In genomic region chr5:1803192-1803591, GRCh38 we compare ENCODE assay signal across 20 cellular contexts. TPM values are rescaled to one million over a fixed set of nuclear protein-coding genes. Genes with fewer than 3 reads are reported as not detected.
DNase-seq lines count a peak whose midpoint lies in the region; ATAC-seq and TF ChIP-seq lines count a peak whose summit lies in the region.
"Had no signal": no experiment of that assay in that cellular context is flagged by ENCODE, and none has a peak within 500 bp of the region (broad histone marks: within the 10 kb centered on the region; RNA-seq: fewer than 3 reads in every experiment).

No MANE protein-coding gene starts in this region.

- H3K4me1 ChIP-seq in DND-41 (ENCODE audit: insufficient read depth, low read length) = peaks cover 43% of the 10 kb centered on the region

- H3K9me3 ChIP-seq in DND-41 (ENCODE audit: insufficient read depth, low read length, severe bottlenecking) = no peaks in the 10 kb centered on the region
- H3K9me3 ChIP-seq: ascending aorta, SK-N-SH, tibial artery had no signal

- H3K79me2 ChIP-seq in DND-41 (ENCODE audit: insufficient read depth, low read length) = peaks cover 97% of the 10 kb centered on the region

- no peaks in the 10 kb centered on the region for H3K27me3 Mint-ChIP-seq in activated CD4-positive, alpha-beta T cell treated with anti-CD3 and anti-CD28 coated beads, Interleukin-2, amount 10 ng/mL, durations not matched to agents 24 days and 14 days
- no peaks in the 10 kb centered on the region for H3K27me3 Mint-ChIP-seq in activated T-helper 17 cell treated with anti-CD3 and anti-CD28 coated beads, Interleukin-2, amount 50 U/mL, for 72 hours
- no peaks in the 10 kb centered on the region for H3K27me3 Mint-ChIP-seq in nephron (ENCODE audit: low read depth)

- no peaks in the 10 kb centered on the region for H3K9me3 Mint-ChIP-seq in activated CD4-positive, alpha-beta T cell treated with anti-CD3 and anti-CD28 coated beads, Interleukin-2, amount 10 ng/mL, durations not matched to agents 24 days and 14 days
- H3K9me3 Mint-ChIP-seq in activated T-helper 17 cell treated with anti-CD3 and anti-CD28 coated beads, Interleukin-2, amount 50 U/mL, for 72 hours = no peaks in the 10 kb centered on the region
- H3K9me3 Mint-ChIP-seq in nephron = no peaks in the 10 kb centered on the region

- intact Hi-C loops in activated CD4-positive, alpha-beta T cell treated with anti-CD3 and anti-CD28 coated beads, Interleukin-2, amount 10 ng/mL, durations not matched to agents 24 days and 14 days (cut with micrococcal nuclease) = loop anchor here (5.0 kb wide), 1 partner anchor 41 kb away; no protein-coding TSS in a partner anchor

- ATAC-seq in DND-41 (ENCODE audit: insufficient read depth, low read depth) = no peak
- no peak for ATAC-seq in activated T-helper 17 cell treated with anti-CD3 and anti-CD28 coated beads, Interleukin-2, amount 50 U/mL, for 72 hours (replicated peaks)
- no peak for ATAC-seq in HG03097 (IDR thresholded peaks at IDR 0.05; ENCODE audit: low FRiP score, unreplicated experiment)

- peaks cover 62% of the 10 kb centered on the region for H3K36me3 Mint-ChIP-seq in activated CD4-positive, alpha-beta T cell treated with anti-CD3 and anti-CD28 coated beads, Interleukin-2, amount 10 ng/mL, durations not matched to agents 24 days and 14 days (ENCODE audit: low read depth)
- H3K36me3 Mint-ChIP-seq in activated T-helper 17 cell treated with anti-CD3 and anti-CD28 coated beads, Interleukin-2, amount 50 U/mL, for 72 hours (ENCODE audit: low read depth) = peaks cover 74% of the 10 kb centered on the region
- peaks cover 54% of the 10 kb centered on the region for H3K36me3 Mint-ChIP-seq in nephron (ENCODE audit: low read depth)

- peaks cover 54% of the 10 kb centered on the region; the same call in 1 of the 2 replicates for H4K20me1 ChIP-seq in DND-41 (ENCODE audit: insufficient read depth, low read length)

- H3K27ac ChIP-seq in DND-41 (ENCODE audit: low read length) = no peak overlapping the region
- H3K27ac ChIP-seq: ascending aorta, C4-2B, GM23248, tibial artery had no signal

- peak overlapping the region in 1 of 2 experiments; percentile 97; a peak in 1 of 4 replicates for H3K4me3 ChIP-seq in DND-41 (ENCODE audit: low read depth in 1 of 2, low read length in 2 of 2)
- H3K4me3 ChIP-seq: GM23248, tibial artery had no signal

- no peaks in the 10 kb centered on the region for H3K27me3 ChIP-seq in DND-41 (ENCODE audit: insufficient read depth, low read length, poor library complexity)
- H3K27me3 ChIP-seq: ascending aorta, tibial artery had no signal

- H3K4me1 Mint-ChIP-seq in activated CD4-positive, alpha-beta T cell treated with anti-CD3 and anti-CD28 coated beads, Interleukin-2, amount 10 ng/mL, durations not matched to agents 24 days and 14 days = peaks cover 32% of the 10 kb centered on the region
- H3K4me1 Mint-ChIP-seq in activated T-helper 17 cell treated with anti-CD3 and anti-CD28 coated beads, Interleukin-2, amount 50 U/mL, for 72 hours = peaks cover 15% of the 10 kb centered on the region
- H3K4me1 Mint-ChIP-seq in nephron = peaks cover 34% of the 10 kb centered on the region

- no peak for TF ChIP-seq CTCF in DND-41 (IDR thresholded peaks at IDR 0.05; ENCODE audit: borderline replicate concordance, extremely low read depth, low read length, poor library complexity, severe bottlenecking)
- no peak for TF ChIP-seq CTCF in nephron (IDR thresholded peaks at IDR 0.05; ENCODE audit: unreplicated experiment in 3 of 3)

- H3K27ac Mint-ChIP-seq in activated CD4-positive, alpha-beta T cell treated with anti-CD3 and anti-CD28 coated beads, Interleukin-2, amount 10 ng/mL, durations not matched to agents 24 days and 14 days = peak overlapping the region; percentile 58
- H3K27ac Mint-ChIP-seq in activated T-helper 17 cell treated with anti-CD3 and anti-CD28 coated beads, Interleukin-2, amount 50 U/mL, for 72 hours = peak overlapping the region; percentile 81
- H3K27ac Mint-ChIP-seq in nephron = peak overlapping the region in 2 of 3 experiments; percentile 34 to 52

- DNase-seq in activated CD4-positive, alpha-beta T cell treated with anti-CD3 and anti-CD28 coated beads, Interleukin-2, amount 10 ng/mL, durations not matched to agents 24 days and 14 days = no peak
- DNase-seq in activated CD4-positive, alpha-beta T cell treated with anti-CD3 and anti-CD28 coated beads for 1 hour = no peak
- DNase-seq in DND-41 (no peak), NCI-H510A (lab: John Stamatoyannopoulos, UW) (no peak), SW480 (ENCODE audit: low spot score) (no peak)
- DNase-seq: cortex of kidney; GM23248; mesenchymal stem cell; NCI-H2029; NCI-H526; OCI-M1; SK-N-SH; stimulated activated CD4-positive, alpha-beta T cell treated with anti-CD3 and anti-CD28 coated beads, Interleukin-4, amount 100 ng/mL, for 1 hour; stimulated activated CD8-positive, alpha-beta memory T cell treated with anti-CD3 and anti-CD28 coated beads, Interleukin-4, amount 100 ng/mL, for 48 hours had no signal

- peak overlapping the region; percentile 99 for H3K4me2 ChIP-seq in DND-41 (ENCODE audit: insufficient read depth, low read length)
- H3K4me2 ChIP-seq: SK-N-SH had no signal

- no peak overlapping the region for H3K9ac ChIP-seq in DND-41 (ENCODE audit: low read depth, low read length)
- H3K9ac ChIP-seq: GM23248, SK-N-SH had no signal

- peaks cover 65% of the 10 kb centered on the region for H3K36me3 ChIP-seq in DND-41 (ENCODE audit: insufficient read depth, low read length)

- no peak overlapping the region for H2AFZ ChIP-seq in DND-41 (ENCODE audit: low read depth, low read length)
- H2AFZ ChIP-seq: GM23248 had no signal

- H3K4me3 Mint-ChIP-seq in activated CD4-positive, alpha-beta T cell treated with anti-CD3 and anti-CD28 coated beads, Interleukin-2, amount 10 ng/mL, durations not matched to agents 24 days and 14 days = peak overlapping the region; percentile 90
- peak overlapping the region; percentile 89 for H3K4me3 Mint-ChIP-seq in activated T-helper 17 cell treated with anti-CD3 and anti-CD28 coated beads, Interleukin-2, amount 50 U/mL, for 72 hours
- peak overlapping the region; percentile 99 to 100 (median 99) for H3K4me3 Mint-ChIP-seq in nephron

RNA-seq across cellular contexts. Expression of gene NDUFS6, which starts 2.0 kb away (rescaled TPM):
- total RNA-seq in activated CD4-positive, alpha-beta T cell treated with anti-CD3 and anti-CD28 coated beads, Interleukin-2, amount 10 ng/mL, durations not matched to agents 24 days and 14 days = 37.8 and 40.3 TPM in 2 replicates
- 10 to 100 TPM; 13.0 to 35.1 TPM for total RNA-seq in activated T-helper 17 cell treated with anti-CD3 and anti-CD28 coated beads, Interleukin-2, amount 50 U/mL, for 72 hours

RNA-seq across cellular contexts. Expression of gene MRPL36, which starts 3.6 kb away (rescaled TPM):
- total RNA-seq in activated CD4-positive, alpha-beta T cell treated with anti-CD3 and anti-CD28 coated beads, Interleukin-2, amount 10 ng/mL, durations not matched to agents 24 days and 14 days = 107 and 108 TPM in 2 replicates
- total RNA-seq in activated T-helper 17 cell treated with anti-CD3 and anti-CD28 coated beads, Interleukin-2, amount 50 U/mL, for 72 hours = 10 to 100 TPM; 50.3 to 74.0 TPM
